ENCODE assay signal across 17 cellular contexts in the genomic region with DNA sequence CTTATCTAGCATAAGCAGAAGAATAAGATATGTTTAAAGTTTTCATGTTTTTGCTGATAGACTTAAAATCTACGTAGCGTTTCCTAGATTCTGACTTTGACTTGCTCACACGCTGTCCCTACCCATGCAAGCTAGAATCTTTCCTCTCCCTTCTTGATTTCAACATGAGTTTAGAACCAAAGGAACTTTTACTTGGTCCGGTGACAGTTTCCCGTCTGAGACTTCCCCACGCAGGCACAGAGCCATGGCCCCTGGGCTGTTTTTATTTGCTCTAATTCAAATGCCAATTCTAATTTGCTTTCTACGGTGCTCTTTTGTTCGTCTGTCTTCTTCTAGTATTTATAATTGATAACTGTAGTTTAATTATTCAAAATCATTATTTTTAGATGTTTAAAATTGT.
A peak's percentile ranks its signal among the peaks of the same experiment; 100 is the strongest.
DNase-seq lines count a peak whose midpoint lies in the region; ATAC-seq and TF ChIP-seq lines count a peak whose summit lies in the region.
"Had no signal": no experiment of that assay in that cellular context is flagged by ENCODE, and none has a peak within 500 bp of the region (broad histone marks: within the 10 kb centered on the region; RNA-seq: fewer than 3 reads in every experiment).

No MANE protein-coding gene starts in this region.

- no peaks in the 10 kb centered on the region for H3K27me3 ChIP-seq in dorsolateral prefrontal cortex

- no peak overlapping the region for H3K27ac ChIP-seq in dorsolateral prefrontal cortex

- no peaks in the 10 kb centered on the region for H3K9me3 Mint-ChIP-seq in WTC11
- H3K9me3 Mint-ChIP-seq: GM23338, H9 had no signal

- H3K4me3 Mint-ChIP-seq in WTC11 = no peak overlapping the region
- H3K4me3 Mint-ChIP-seq: CD4-positive, alpha-beta memory T cell; GM23338; H9 had no signal

- H3K4me1 Mint-ChIP-seq in WTC11 = peaks cover 10% of the 10 kb centered on the region

- TF ChIP-seq CTCF in dorsolateral prefrontal cortex (IDR thresholded peaks at IDR 0.05 in 54 of 56, conservative IDR thresholded peaks at IDR 0.05 in 2 of 56; ENCODE audit: low read depth in 1 of 56, partially characterized antibody in 56 of 56) (no peak), WTC11 (IDR thresholded peaks at IDR 0.05) (no peak)

- ATAC-seq in left ventricle myocardium superior (no peak), Right ventricle myocardium superior (ENCODE audit: poor library complexity) (no peak), sciatic nerve (peak; percentile 34), WTC11 (no peak)
- ATAC-seq: GM23338, HCT116 had no signal

- CTCF ChIA-PET in WTC11 (lab: Charles Lee) = no interaction called here

- intact Hi-C loops in left ventricle myocardium superior (cut with micrococcal nuclease) = no loop called here
- intact Hi-C loops in Right ventricle myocardium superior (cut with DNase I) = no loop called here
- intact Hi-C loops in sciatic nerve (cut with DNase I) = no loop called here
- intact Hi-C loops in dorsolateral prefrontal cortex (cut with DNase I) = loop anchor here in 1 of 2 donors (10.0 kb wide), 1 partner anchor 148 kb away; no protein-coding TSS in a partner anchor

- no peak overlapping the region for H3K4me3 ChIP-seq in dorsolateral prefrontal cortex
- H3K4me3 ChIP-seq: GM23338 had no signal

- H3K27ac Mint-ChIP-seq in WTC11 = no peak overlapping the region
- H3K27ac Mint-ChIP-seq: GM23338, H9 had no signal

- DNase-seq in left ventricle myocardium superior = peak; percentile 28
- no peak for DNase-seq in Right ventricle myocardium superior
- peak; percentile 23 for DNase-seq in globus pallidus (ENCODE audit: low spot score)
- DNase-seq in midbrain (lab: John Stamatoyannopoulos, UW) = peak; percentile 18
- DNase-seq in sciatic nerve (ENCODE audit: low spot score) = no peak
- DNase-seq in dorsolateral prefrontal cortex = no peak
- DNase-seq in WTC11 (ENCODE audit: low spot score) = no peak
- DNase-seq in LoVo (ENCODE audit: low spot score) = no peak
- DNase-seq: Calu3; CD4-positive, alpha-beta memory T cell; COR-L47; DMS53; DMS79 treated with DMSO at 0.1 percent for 48 hours; GF-D8; H9 had no signal

- H3K27me3 Mint-ChIP-seq in WTC11 (ENCODE audit: low read depth) = no peaks in the 10 kb centered on the region

- H3K36me3 Mint-ChIP-seq in WTC11 = no peaks in the 10 kb centered on the region
- H3K36me3 Mint-ChIP-seq: CD4-positive, alpha-beta memory T cell had no signal

- POLR2A ChIA-PET in WTC11 (lab: Charles Lee) = no interaction called here

TF ChIP-seq in WTC11, 78 proteins besides CTCF, POLR2A, EP300 and RAD21:
- TF ChIP-seq CREB1 (CRISPR knock-in tag; IDR thresholded peaks at IDR 0.05) (no peak), ZNF263 (CRISPR knock-in tag; IDR thresholded peaks at IDR 0.05; ENCODE audit: low read depth) (no peak)
- TF ChIP-seq, protein P1, sequence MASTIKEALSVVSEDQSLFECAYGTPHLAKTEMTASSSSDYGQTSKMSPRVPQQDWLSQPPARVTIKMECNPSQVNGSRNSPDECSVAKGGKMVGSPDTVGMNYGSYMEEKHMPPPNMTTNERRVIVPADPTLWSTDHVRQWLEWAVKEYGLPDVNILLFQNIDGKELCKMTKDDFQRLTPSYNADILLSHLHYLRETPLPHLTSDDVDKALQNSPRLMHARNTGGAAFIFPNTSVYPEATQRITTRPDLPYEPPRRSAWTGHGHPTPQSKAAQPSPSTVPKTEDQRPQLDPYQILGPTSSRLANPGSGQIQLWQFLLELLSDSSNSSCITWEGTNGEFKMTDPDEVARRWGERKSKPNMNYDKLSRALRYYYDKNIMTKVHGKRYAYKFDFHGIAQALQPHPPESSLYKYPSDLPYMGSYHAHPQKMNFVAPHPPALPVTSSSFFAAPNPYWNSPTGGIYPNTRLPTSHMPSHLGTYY (CRISPR knock-in tag; IDR thresholded peaks at IDR 0.05) = no peak
- TF ChIP-seq, protein P2, sequence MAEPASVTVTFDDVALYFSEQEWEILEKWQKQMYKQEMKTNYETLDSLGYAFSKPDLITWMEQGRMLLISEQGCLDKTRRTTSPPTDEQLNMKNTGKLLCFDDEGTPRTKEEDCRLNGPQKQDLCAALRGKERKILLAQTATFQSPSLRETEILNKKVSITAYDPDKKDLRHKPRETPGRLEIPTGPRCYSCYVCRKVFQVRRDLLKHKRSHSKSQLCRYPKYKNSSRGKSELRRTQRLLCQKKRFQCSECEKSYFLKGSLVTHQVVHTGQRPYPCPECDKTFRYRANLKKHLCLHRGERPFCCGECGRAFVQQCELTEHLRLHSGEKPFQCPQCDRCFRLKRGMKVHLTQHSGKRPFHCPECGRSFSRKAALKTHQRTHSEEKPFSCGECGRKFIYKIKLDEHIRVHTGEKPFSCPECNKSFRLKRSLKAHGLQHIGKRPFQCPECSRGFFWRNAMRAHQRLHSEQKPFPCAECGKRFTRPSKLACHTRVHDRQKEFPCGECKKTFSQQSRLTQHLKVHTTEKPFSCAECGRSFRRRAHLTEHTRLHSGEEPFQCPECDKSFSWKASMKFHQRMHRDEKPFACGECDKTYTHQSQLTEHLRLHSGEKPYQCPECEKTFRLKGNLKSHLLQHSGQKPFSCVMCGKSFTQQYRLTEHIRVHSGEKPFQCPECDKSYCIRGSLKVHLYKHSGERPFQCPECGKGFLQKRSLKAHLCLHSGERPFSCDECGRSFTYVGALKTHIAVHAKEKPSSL (CRISPR knock-in tag; conservative IDR thresholded peaks at IDR 0.05) = no peak
- TF ChIP-seq, protein P3, sequence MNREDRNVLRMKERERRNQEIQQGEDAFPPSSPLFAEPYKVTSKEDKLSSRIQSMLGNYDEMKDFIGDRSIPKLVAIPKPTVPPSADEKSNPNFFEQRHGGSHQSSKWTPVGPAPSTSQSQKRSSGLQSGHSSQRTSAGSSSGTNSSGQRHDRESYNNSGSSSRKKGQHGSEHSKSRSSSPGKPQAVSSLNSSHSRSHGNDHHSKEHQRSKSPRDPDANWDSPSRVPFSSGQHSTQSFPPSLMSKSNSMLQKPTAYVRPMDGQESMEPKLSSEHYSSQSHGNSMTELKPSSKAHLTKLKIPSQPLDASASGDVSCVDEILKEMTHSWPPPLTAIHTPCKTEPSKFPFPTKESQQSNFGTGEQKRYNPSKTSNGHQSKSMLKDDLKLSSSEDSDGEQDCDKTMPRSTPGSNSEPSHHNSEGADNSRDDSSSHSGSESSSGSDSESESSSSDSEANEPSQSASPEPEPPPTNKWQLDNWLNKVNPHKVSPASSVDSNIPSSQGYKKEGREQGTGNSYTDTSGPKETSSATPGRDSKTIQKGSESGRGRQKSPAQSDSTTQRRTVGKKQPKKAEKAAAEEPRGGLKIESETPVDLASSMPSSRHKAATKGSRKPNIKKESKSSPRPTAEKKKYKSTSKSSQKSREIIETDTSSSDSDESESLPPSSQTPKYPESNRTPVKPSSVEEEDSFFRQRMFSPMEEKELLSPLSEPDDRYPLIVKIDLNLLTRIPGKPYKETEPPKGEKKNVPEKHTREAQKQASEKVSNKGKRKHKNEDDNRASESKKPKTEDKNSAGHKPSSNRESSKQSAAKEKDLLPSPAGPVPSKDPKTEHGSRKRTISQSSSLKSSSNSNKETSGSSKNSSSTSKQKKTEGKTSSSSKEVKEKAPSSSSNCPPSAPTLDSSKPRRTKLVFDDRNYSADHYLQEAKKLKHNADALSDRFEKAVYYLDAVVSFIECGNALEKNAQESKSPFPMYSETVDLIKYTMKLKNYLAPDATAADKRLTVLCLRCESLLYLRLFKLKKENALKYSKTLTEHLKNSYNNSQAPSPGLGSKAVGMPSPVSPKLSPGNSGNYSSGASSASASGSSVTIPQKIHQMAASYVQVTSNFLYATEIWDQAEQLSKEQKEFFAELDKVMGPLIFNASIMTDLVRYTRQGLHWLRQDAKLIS (CRISPR knock-in tag; IDR thresholded peaks at IDR 0.05; ENCODE audit: borderline replicate concordance) = no peak

Comparison
In these comparisons a context has a peak if more than half of its experiments do, and no peak if none do; other contexts are left out.
1. DNase-seq: peak in left ventricle myocardium superior (single experiment), globus pallidus (single experiment) and midbrain (single experiment); none in Right ventricle myocardium superior (single experiment), sciatic nerve (single experiment), dorsolateral prefrontal cortex (0 of 10), WTC11 (single experiment) and LoVo (single experiment).